Comparison of ENCODE assay signal across 19 cellular contexts in the genomic region with DNA sequence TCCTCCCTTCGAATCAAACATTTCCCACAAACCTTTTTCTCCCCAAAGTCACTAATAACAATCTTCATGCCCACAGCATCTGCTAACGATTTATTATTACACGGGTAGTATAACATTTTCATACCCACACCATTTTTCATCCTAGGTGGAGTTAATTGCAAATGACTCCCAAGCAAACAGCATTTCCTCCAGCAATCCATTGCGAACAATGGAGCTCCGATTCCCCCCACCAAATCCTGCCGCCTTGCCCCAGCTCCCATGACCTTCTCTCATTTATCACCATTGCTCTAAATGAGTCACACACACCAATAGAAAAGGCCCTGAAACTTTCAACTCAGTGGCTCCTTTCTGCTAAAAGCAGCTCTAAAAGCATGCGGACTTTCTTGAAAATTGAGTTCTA. TPM values are rescaled to one million over a fixed set of nuclear protein-coding genes. Genes with fewer than 3 reads are reported as not detected.
DNase-seq lines count a peak whose midpoint lies in the region; ATAC-seq and TF ChIP-seq lines count a peak whose summit lies in the region.
"Had no signal": no experiment of that assay in that cellular context is flagged by ENCODE, and none has a peak within 500 bp of the region (broad histone marks: within the 10 kb centered on the region; RNA-seq: fewer than 3 reads in every experiment).

No MANE protein-coding gene starts in this region.

- TF ChIP-seq CTCF in fibroblast of the aortic adventitia (IDR thresholded peaks at IDR 0.05; ENCODE audit: insufficient read depth, low read length) (no peak), tibial artery (IDR thresholded peaks at IDR 0.05) (no peak)

- H3K27ac ChIP-seq in effector memory CD4-positive, alpha-beta T cell (ENCODE audit: insufficient read depth, low read length, poor library complexity, severe bottlenecking): no peak overlapping the region
- no peak overlapping the region for H3K27ac ChIP-seq in tibial artery
- H3K27ac ChIP-seq: 22Rv1, A549, C4-2B had no signal

- H3K4me3 ChIP-seq in fibroblast of the aortic adventitia (ENCODE audit: low read depth, low read length) (no peak overlapping the region), tibial artery (no peak overlapping the region)
- H3K4me3 ChIP-seq in effector memory CD4-positive, alpha-beta T cell (ENCODE audit: insufficient read depth, low read depth, low read length, poor library complexity, severe bottlenecking): no peak overlapping the region
- H3K4me3 ChIP-seq: A549; BLaER1 treated with 17β-estradiol and CSF1 and Interleukin-3, amounts not matched to agents 10 nM and 100 nM had no signal

- DNase-seq in NCI-H69 (lab: John Stamatoyannopoulos, UW) (peak; percentile 64), dermis blood vessel endothelial cell (peak; percentile 29), fibroblast of the aortic adventitia (ENCODE audit: low read depth) (peak; percentile 11), renal cortical epithelial cell (ENCODE audit: low read depth) (peak; percentile 2), tibial artery (no peak)
- DNase-seq in effector memory CD4-positive, alpha-beta T cell: no peak
- DNase-seq in stimulated activated CD4-positive, alpha-beta T cell treated with anti-CD3 and anti-CD28 coated beads, Interleukin-1b, Interleukin-23, amount 100 ng/mL, for 48 hours: no peak
- DNase-seq: AML-193; Caco-2; Calu3; CD4-positive, alpha-beta T cell; CD8-positive, alpha-beta T cell; DMS79 treated with DMSO at 0.1 percent for 48 hours; GF-D8 had no signal

- no peaks in the 10 kb centered on the region for H3K27me3 ChIP-seq in effector memory CD4-positive, alpha-beta T cell (replicated peaks; ENCODE audit: control insufficient read depth, insufficient read depth, low read length, poor library complexity, severe bottlenecking)
- H3K27me3 ChIP-seq in tibial artery: peaks cover 0 to 22% of the 10 kb centered on the region in 2 donors
- H3K27me3 ChIP-seq: BLaER1 treated with 17β-estradiol and CSF1 and Interleukin-3, amounts not matched to agents 10 nM and 100 nM had no signal

- no peaks in the 10 kb centered on the region for H3K9me3 ChIP-seq in effector memory CD4-positive, alpha-beta T cell (ENCODE audit: control insufficient read depth, low read length)
- peaks cover 0 to 8% (median 8%) of the 10 kb centered on the region in 3 donors for H3K9me3 ChIP-seq in tibial artery
- H3K9me3 ChIP-seq: Caco-2 had no signal

- H3K36me3 ChIP-seq in effector memory CD4-positive, alpha-beta T cell (ENCODE audit: control insufficient read depth, insufficient read depth, low read length): no peaks in the 10 kb centered on the region
- H3K36me3 ChIP-seq in tibial artery: no peaks in the 10 kb centered on the region
- H3K36me3 ChIP-seq: BLaER1 treated with 17β-estradiol and CSF1 and Interleukin-3, amounts not matched to agents 10 nM and 100 nM had no signal

- no peak for ATAC-seq in GM21367 (IDR thresholded peaks at IDR 0.05; ENCODE audit: unreplicated experiment)
- ATAC-seq: A549; CD8-positive, alpha-beta T cell had no signal

- intact Hi-C loops in tibial artery (cut with DNase I; ENCODE audit: low total_unique reads): no loop called here

- H3K4me1 ChIP-seq in effector memory CD4-positive, alpha-beta T cell (ENCODE audit: control insufficient read depth, insufficient read depth, low read length, poor library complexity, severe bottlenecking): no peaks in the 10 kb centered on the region
- no peaks in the 10 kb centered on the region for H3K4me1 ChIP-seq in tibial artery
- H3K4me1 ChIP-seq: A549, Caco-2 had no signal

RNA-seq across cellular contexts. Expression of a gene that starts 24.4 kb away (rescaled TPM):
- total RNA-seq in dermis blood vessel endothelial cell (15.4 and 16.7 TPM in 2 replicates), fibroblast of the aortic adventitia (ENCODE audit: low replicate concordance) (35.1 and 55.4 TPM in 2 replicates), renal cortical epithelial cell (5.2 and 8.6 TPM in 2 replicates)

Comparison
In these comparisons a context has a peak if more than half of its experiments do, and no peak if none do; other contexts are left out.
1. DNase-seq: peak in NCI-H69 (single experiment), dermis blood vessel endothelial cell (single experiment), fibroblast of the aortic adventitia (single experiment) and renal cortical epithelial cell (single experiment); none in effector memory CD4-positive, alpha-beta T cell (0 of 3), tibial artery (0 of 2) and stimulated activated CD4-positive, alpha-beta T cell treated with anti-CD3 and anti-CD28 coated beads, Interleukin-1b, Interleukin-23, amount 100 ng/mL, for 48 hours (single experiment).